In genomic region chr9:16180091-16180490, GRCh38 we compare ENCODE assay signal across 18 cellular contexts.
"Had no signal": no experiment of that assay in that cellular context is flagged by ENCODE, and none has a peak within 500 bp of the region (broad histone marks: within the 10 kb centered on the region; RNA-seq: fewer than 3 reads in every experiment).

No MANE protein-coding gene starts in this region.

- H3K9me3 ChIP-seq: body of pancreas, colonic mucosa, gastrocnemius medialis, testis, upper lobe of left lung had no signal

- H3K4me3 ChIP-seq: body of pancreas, colonic mucosa, gastrocnemius medialis, testis, upper lobe of left lung had no signal

- H3K27me3 ChIP-seq: body of pancreas, colonic mucosa, gastrocnemius medialis, testis, upper lobe of left lung had no signal

- H3K27ac ChIP-seq: body of pancreas, colonic mucosa, epithelial cell of prostate, gastrocnemius medialis, testis, upper lobe of left lung had no signal

- H3K9me3 Mint-ChIP-seq: endodermal cell had no signal

- H3K4me1 Mint-ChIP-seq: activated naive CD4-positive, alpha-beta T cell treated with anti-CD3 and anti-CD28 coated beads, Interleukin-2, amount 10 ng/mL, durations not matched to agents 7 days and 5 days; endodermal cell had no signal

- H3K4me3 Mint-ChIP-seq: activated naive CD4-positive, alpha-beta T cell treated with anti-CD3 and anti-CD28 coated beads, Interleukin-2, amount 10 ng/mL, durations not matched to agents 7 days and 5 days; activated T-cell treated with anti-CD3 and anti-CD28 coated beads, Interleukin-2, amount 50 U/mL, for 4 hours; endodermal cell; T-cell had no signal

- H3K36me3 Mint-ChIP-seq: activated naive CD4-positive, alpha-beta T cell treated with anti-CD3 and anti-CD28 coated beads, Interleukin-2, amount 10 ng/mL, durations not matched to agents 7 days and 5 days; T-cell had no signal

- H3K36me3 ChIP-seq: colonic mucosa, gastrocnemius medialis, upper lobe of left lung had no signal

- DNase-seq: activated CD4-positive, CD25-positive, alpha-beta regulatory T cell; activated effector memory CD4-positive, alpha-beta T cell treated with Interleukin-2 at 50 U/mL for 16 hours; activated naive CD4-positive, alpha-beta T cell treated with anti-CD3 and anti-CD28 coated beads, Interleukin-2, amount 10 ng/mL, durations not matched to agents 7 days and 5 days; activated T-cell treated with anti-CD3 and anti-CD28 coated beads, Interleukin-2, amount 50 U/mL, for 4 hours; body of pancreas; caudate nucleus; colonic mucosa; endodermal cell; gastrocnemius medialis; head of caudate nucleus; midbrain; stimulated activated CD4-positive, alpha-beta T cell treated with anti-CD3 and anti-CD28 coated beads, Interleukin-12 subunit alpha, Interleukin-12 subunit beta, amount 100 ng/mL, for 4 hours; T-helper 9 cell; testis; upper lobe of left lung had no signal

- H3K27ac Mint-ChIP-seq: activated naive CD4-positive, alpha-beta T cell treated with anti-CD3 and anti-CD28 coated beads, Interleukin-2, amount 10 ng/mL, durations not matched to agents 7 days and 5 days; endodermal cell; progenitor cell of endocrine pancreas; T-cell had no signal

- H3K4me1 ChIP-seq: body of pancreas, colonic mucosa, gastrocnemius medialis, testis, upper lobe of left lung had no signal

- ATAC-seq: body of pancreas, gastrocnemius medialis had no signal

- H3K27me3 Mint-ChIP-seq: activated naive CD4-positive, alpha-beta T cell treated with anti-CD3 and anti-CD28 coated beads, Interleukin-2, amount 10 ng/mL, durations not matched to agents 7 days and 5 days; progenitor cell of endocrine pancreas; T-cell had no signal
